Comparison of ENCODE assay signal across 18 cellular contexts in genomic region chr16:7423436-7423941, GRCh38.
"Had no signal": no experiment of that assay in that cellular context is flagged by ENCODE, and none has a peak within 500 bp of the region (broad histone marks: within the 10 kb centered on the region; RNA-seq: fewer than 3 reads in every experiment).

No MANE protein-coding gene starts in this region.

- H3K4me1 Mint-ChIP-seq: naive thymus-derived CD8-positive, alpha-beta T cell had no signal

- ATAC-seq: foreskin keratinocyte; left lobe of liver; naive thymus-derived CD8-positive, alpha-beta T cell; sciatic nerve had no signal

- H3K9me3 Mint-ChIP-seq: endodermal cell, neural crest cell had no signal

- H3K9me3 ChIP-seq: stomach, thoracic aorta had no signal

- H3K27ac Mint-ChIP-seq: endodermal cell; naive thymus-derived CD8-positive, alpha-beta T cell had no signal

- H3K4me3 ChIP-seq: coronary artery, skin epidermis, stomach, thoracic aorta had no signal

- H3K27me3 ChIP-seq: foreskin keratinocyte had no signal

- DNase-seq: effector CD4-positive, alpha-beta T cell; endodermal cell; erythroblast; foreskin keratinocyte; hippocampal formation; mammary epithelial cell; naive thymus-derived CD8-positive, alpha-beta T cell; posterior cingulate gyrus; stimulated activated naive CD4-positive, alpha-beta T cell; stomach; substantia nigra; trophoblast cell had no signal

- H3K4me1 ChIP-seq: foreskin keratinocyte, stomach had no signal

- H3K27ac ChIP-seq: coronary artery, foreskin keratinocyte, skin epidermis, stomach, thoracic aorta had no signal

- H3K36me3 ChIP-seq: stomach, thoracic aorta had no signal

- H3K4me3 Mint-ChIP-seq: endodermal cell; naive thymus-derived CD8-positive, alpha-beta T cell; neural crest cell had no signal
